Comparison of ENCODE assay signal across 11 cellular contexts in the genomic region with DNA sequence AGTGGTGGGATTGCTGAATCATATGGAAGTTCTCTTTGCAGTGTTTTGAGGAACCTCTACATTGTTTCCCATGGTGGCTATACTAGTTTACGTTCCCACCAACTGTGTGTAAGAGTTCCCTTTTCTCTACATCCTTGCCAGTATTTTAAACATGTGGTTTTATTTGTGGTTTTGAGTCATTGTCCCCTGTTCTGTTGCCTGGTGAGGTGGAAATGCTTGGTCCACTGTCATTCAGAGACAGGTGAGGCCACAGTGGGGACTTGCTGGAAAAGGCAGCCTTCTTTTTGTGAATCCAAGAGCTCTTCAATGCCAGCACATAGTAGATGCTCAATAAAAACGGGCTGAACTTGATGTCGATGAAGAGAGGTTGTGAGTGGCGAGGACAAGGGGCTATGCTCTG. TPM values are rescaled to one million over a fixed set of nuclear protein-coding genes. Genes with fewer than 3 reads are reported as not detected.
A peak's percentile ranks its signal among the peaks of the same experiment; 100 is the strongest.
DNase-seq lines count a peak whose midpoint lies in the region; ATAC-seq and TF ChIP-seq lines count a peak whose summit lies in the region.
"Had no signal": no experiment of that assay in that cellular context is flagged by ENCODE, and none has a peak within 500 bp of the region (broad histone marks: within the 10 kb centered on the region; RNA-seq: fewer than 3 reads in every experiment).

No MANE protein-coding gene starts in this region.

- H3K9me3 ChIP-seq in fibroblast of lung (ENCODE audit: control insufficient read depth, insufficient read depth, low read depth, low read length) = no peaks in the 10 kb centered on the region

- H3K27ac Mint-ChIP-seq in activated CD4-positive, alpha-beta memory T cell treated with anti-CD3 and anti-CD28 coated beads for 36 hours = no peak overlapping the region
- H3K27ac Mint-ChIP-seq in activated CD4-positive, alpha-beta memory T cell treated with anti-CD3 and anti-CD28 coated beads, Interleukin-2, amount 10 ng/mL, durations not matched to agents 7 days and 5 days = no peak overlapping the region
- no peak overlapping the region for H3K27ac Mint-ChIP-seq in stimulated activated naive CD8-positive, alpha-beta T cell treated with anti-CD3 and anti-CD28 coated beads, Interleukin-15, amount 100 ng/mL, for 72 hours
- H3K27ac Mint-ChIP-seq: progenitor cell of endocrine pancreas had no signal

- peaks cover 12% of the 10 kb centered on the region for H3K27me3 Mint-ChIP-seq in activated CD4-positive, alpha-beta memory T cell treated with anti-CD3 and anti-CD28 coated beads for 36 hours
- peaks cover 28% of the 10 kb centered on the region for H3K27me3 Mint-ChIP-seq in activated CD4-positive, alpha-beta memory T cell treated with anti-CD3 and anti-CD28 coated beads, Interleukin-2, amount 10 ng/mL, durations not matched to agents 7 days and 5 days
- H3K27me3 Mint-ChIP-seq in stimulated activated naive CD8-positive, alpha-beta T cell treated with anti-CD3 and anti-CD28 coated beads, Interleukin-15, amount 100 ng/mL, for 72 hours = peaks cover 4% of the 10 kb centered on the region
- H3K27me3 Mint-ChIP-seq: progenitor cell of endocrine pancreas had no signal

- H3K79me2 ChIP-seq in fibroblast of lung (ENCODE audit: control insufficient read depth, insufficient read depth, low read length) = no peaks in the 10 kb centered on the region

- H4K20me1 ChIP-seq in fibroblast of lung (ENCODE audit: control insufficient read depth, extremely low read depth, insufficient read depth, low read length) = no peaks in the 10 kb centered on the region

- peak; percentile 43 for DNase-seq in activated CD4-positive, alpha-beta memory T cell treated with anti-CD3 and anti-CD28 coated beads for 36 hours
- DNase-seq in activated CD4-positive, alpha-beta memory T cell treated with anti-CD3 and anti-CD28 coated beads, Interleukin-2, amount 10 ng/mL, durations not matched to agents 7 days and 5 days = no peak
- DNase-seq in RPMI7951 (ENCODE audit: low read depth) (peak; percentile 92), fibroblast of lung (ENCODE audit: low read depth in 2 of 2) (peak; percentile 75 to 86), DMS79 treated with DMSO at 0.1 percent for 48 hours (lab: John Stamatoyannopoulos, UW) (no peak), LoVo (ENCODE audit: low spot score) (no peak), NCI-H510A (lab: John Stamatoyannopoulos, UW) (no peak)
- DNase-seq in stimulated activated naive CD8-positive, alpha-beta T cell treated with anti-CD3 and anti-CD28 coated beads, Interleukin-15, amount 100 ng/mL, for 72 hours = peak; percentile 10 to 54
- DNase-seq: activated T-cell treated with anti-CD3 and anti-CD28 coated beads, Interleukin-2, amount 50 U/mL, for 4 hours; NCI-H1694 treated with DMSO at 0.1 percent for 48 hours had no signal

- no peak overlapping the region for H3K4me3 Mint-ChIP-seq in activated CD4-positive, alpha-beta memory T cell treated with anti-CD3 and anti-CD28 coated beads for 36 hours
- no peak overlapping the region for H3K4me3 Mint-ChIP-seq in activated CD4-positive, alpha-beta memory T cell treated with anti-CD3 and anti-CD28 coated beads, Interleukin-2, amount 10 ng/mL, durations not matched to agents 7 days and 5 days
- no peak overlapping the region for H3K4me3 Mint-ChIP-seq in stimulated activated naive CD8-positive, alpha-beta T cell treated with anti-CD3 and anti-CD28 coated beads, Interleukin-15, amount 100 ng/mL, for 72 hours
- H3K4me3 Mint-ChIP-seq: activated T-cell treated with anti-CD3 and anti-CD28 coated beads, Interleukin-2, amount 50 U/mL, for 4 hours had no signal

- peaks cover 41% of the 10 kb centered on the region for H3K4me1 ChIP-seq in fibroblast of lung (ENCODE audit: control insufficient read depth, extremely low read depth, insufficient read depth, low read length)

- ATAC-seq in stimulated activated naive CD8-positive, alpha-beta T cell treated with anti-CD3 and anti-CD28 coated beads, Interleukin-15, amount 100 ng/mL, for 72 hours = peak; percentile 73
- ATAC-seq: activated T-cell treated with anti-CD3 and anti-CD28 coated beads, Interleukin-2, amount 50 U/mL, for 4 hours had no signal

- H3K9ac ChIP-seq in fibroblast of lung (ENCODE audit: insufficient read depth, low read length) = no peak overlapping the region

- POLR2A ChIA-PET in activated CD4-positive, alpha-beta memory T cell treated with anti-CD3 and anti-CD28 coated beads for 36 hours (lab: Charles Lee) = no interaction called here
- POLR2A ChIA-PET in activated CD4-positive, alpha-beta memory T cell treated with anti-CD3 and anti-CD28 coated beads, Interleukin-2, amount 10 ng/mL, durations not matched to agents 7 days and 5 days (lab: Charles Lee) = no interaction called here

- no peak overlapping the region for H3K27ac ChIP-seq in fibroblast of lung (ENCODE audit: insufficient read depth, low read length)

- H3K4me1 Mint-ChIP-seq in activated CD4-positive, alpha-beta memory T cell treated with anti-CD3 and anti-CD28 coated beads for 36 hours (ENCODE audit: low read depth) = peaks cover 22% of the 10 kb centered on the region
- H3K4me1 Mint-ChIP-seq in activated CD4-positive, alpha-beta memory T cell treated with anti-CD3 and anti-CD28 coated beads, Interleukin-2, amount 10 ng/mL, durations not matched to agents 7 days and 5 days = peaks cover 33% of the 10 kb centered on the region
- peaks cover 39% of the 10 kb centered on the region for H3K4me1 Mint-ChIP-seq in stimulated activated naive CD8-positive, alpha-beta T cell treated with anti-CD3 and anti-CD28 coated beads, Interleukin-15, amount 100 ng/mL, for 72 hours

- CTCF ChIA-PET in activated CD4-positive, alpha-beta memory T cell treated with anti-CD3 and anti-CD28 coated beads for 36 hours (lab: Charles Lee) = interaction anchor here (1.5 kb wide), 1 partner anchor 41 kb away, joined by 4 read pairs; no protein-coding TSS in a partner anchor
- CTCF ChIA-PET in activated CD4-positive, alpha-beta memory T cell treated with anti-CD3 and anti-CD28 coated beads, Interleukin-2, amount 10 ng/mL, durations not matched to agents 7 days and 5 days (lab: Charles Lee) = interaction anchor here (1.2 kb wide), 1 partner anchor 41 kb away, joined by 3 read pairs; no protein-coding TSS in a partner anchor

- no peaks in the 10 kb centered on the region for H3K27me3 ChIP-seq in fibroblast of lung (ENCODE audit: control insufficient read depth, insufficient read depth, low read length)

- no peak overlapping the region for H3K4me3 ChIP-seq in fibroblast of lung (replicated peaks in 1 of 4; ENCODE audit: control extremely low read depth in 1 of 4, insufficient read depth in 1 of 4, low read depth in 3 of 4, low read length in 4 of 4)

- no peaks in the 10 kb centered on the region for H3K9me3 Mint-ChIP-seq in activated CD4-positive, alpha-beta memory T cell treated with anti-CD3 and anti-CD28 coated beads for 36 hours
- no peaks in the 10 kb centered on the region for H3K9me3 Mint-ChIP-seq in activated CD4-positive, alpha-beta memory T cell treated with anti-CD3 and anti-CD28 coated beads, Interleukin-2, amount 10 ng/mL, durations not matched to agents 7 days and 5 days
- H3K9me3 Mint-ChIP-seq in stimulated activated naive CD8-positive, alpha-beta T cell treated with anti-CD3 and anti-CD28 coated beads, Interleukin-15, amount 100 ng/mL, for 72 hours = no peaks in the 10 kb centered on the region
- H3K9me3 Mint-ChIP-seq: activated T-cell treated with anti-CD3 and anti-CD28 coated beads, Interleukin-2, amount 50 U/mL, for 4 hours had no signal

- no peak overlapping the region for H2AFZ ChIP-seq in fibroblast of lung (ENCODE audit: low read length)

- H3K36me3 ChIP-seq in fibroblast of lung (ENCODE audit: control insufficient read depth, insufficient read depth, low read length) = no peaks in the 10 kb centered on the region

- intact Hi-C loops in activated CD4-positive, alpha-beta memory T cell treated with anti-CD3 and anti-CD28 coated beads for 36 hours (cut with micrococcal nuclease) = loop anchor here (5.0 kb wide), 2 partner anchors 233 to 298 kb away; no protein-coding TSS in a partner anchor

- no peak for TF ChIP-seq CTCF in fibroblast of lung (conservative IDR thresholded peaks at IDR 0.05 in 1 of 2, IDR thresholded peaks at IDR 0.05 in 1 of 2; ENCODE audit: low read depth in 1 of 2, low read length in 2 of 2)

- H3K4me2 ChIP-seq in fibroblast of lung (ENCODE audit: extremely low read depth, insufficient read depth, low read length) = no peak overlapping the region

- no peaks in the 10 kb centered on the region for H3K36me3 Mint-ChIP-seq in activated CD4-positive, alpha-beta memory T cell treated with anti-CD3 and anti-CD28 coated beads for 36 hours
- no peaks in the 10 kb centered on the region for H3K36me3 Mint-ChIP-seq in activated CD4-positive, alpha-beta memory T cell treated with anti-CD3 and anti-CD28 coated beads, Interleukin-2, amount 10 ng/mL, durations not matched to agents 7 days and 5 days (ENCODE audit: low read depth)

RNA-seq across cellular contexts. Expression of gene SH3PXD2B, which starts 44.2 kb away (rescaled TPM):
- total RNA-seq in activated CD4-positive, alpha-beta memory T cell treated with anti-CD3 and anti-CD28 coated beads for 36 hours = 1 to 10 TPM in 1 of 2 experiments, under 1 TPM in 1; 0.99 to 1.1 TPM
- total RNA-seq in activated CD4-positive, alpha-beta memory T cell treated with anti-CD3 and anti-CD28 coated beads, Interleukin-2, amount 10 ng/mL, durations not matched to agents 7 days and 5 days = under 1 TPM; 0.25 TPM
- 13.8 and 18.5 TPM in 2 replicates for total RNA-seq in RPMI7951 (2014; rRNA removed; shearing (Covaris generic))
- total RNA-seq in fibroblast of lung = 21.1 and 23.9 TPM in 2 replicates
- 12.6 and 23.0 TPM in 2 replicates for polyA plus RNA-seq in fibroblast of lung
- polyA plus RNA-seq in fibroblast of lung (2012) = 14.4 and 25.4 TPM in 2 replicates
- 25.3 and 47.1 TPM in 2 replicates for polyA minus RNA-seq in fibroblast of lung (ENCODE audit: low replicate concordance)

Comparison
In these comparisons a context has a peak if more than half of its experiments do, and no peak if none do; other contexts are left out.
1. DNase-seq: peak in activated CD4-positive, alpha-beta memory T cell treated with anti-CD3 and anti-CD28 coated beads for 36 hours (single experiment), RPMI7951 (single experiment), fibroblast of lung (2 of 2) and stimulated activated naive CD8-positive, alpha-beta T cell treated with anti-CD3 and anti-CD28 coated beads, Interleukin-15, amount 100 ng/mL, for 72 hours (2 of 2); none in activated CD4-positive, alpha-beta memory T cell treated with anti-CD3 and anti-CD28 coated beads, Interleukin-2, amount 10 ng/mL, durations not matched to agents 7 days and 5 days (single experiment), DMS79 treated with DMSO at 0.1 percent for 48 hours (single experiment), LoVo (single experiment) and NCI-H510A (single experiment).